Comparison of ENCODE assay signal across 1 cellular context in the genomic region with DNA sequence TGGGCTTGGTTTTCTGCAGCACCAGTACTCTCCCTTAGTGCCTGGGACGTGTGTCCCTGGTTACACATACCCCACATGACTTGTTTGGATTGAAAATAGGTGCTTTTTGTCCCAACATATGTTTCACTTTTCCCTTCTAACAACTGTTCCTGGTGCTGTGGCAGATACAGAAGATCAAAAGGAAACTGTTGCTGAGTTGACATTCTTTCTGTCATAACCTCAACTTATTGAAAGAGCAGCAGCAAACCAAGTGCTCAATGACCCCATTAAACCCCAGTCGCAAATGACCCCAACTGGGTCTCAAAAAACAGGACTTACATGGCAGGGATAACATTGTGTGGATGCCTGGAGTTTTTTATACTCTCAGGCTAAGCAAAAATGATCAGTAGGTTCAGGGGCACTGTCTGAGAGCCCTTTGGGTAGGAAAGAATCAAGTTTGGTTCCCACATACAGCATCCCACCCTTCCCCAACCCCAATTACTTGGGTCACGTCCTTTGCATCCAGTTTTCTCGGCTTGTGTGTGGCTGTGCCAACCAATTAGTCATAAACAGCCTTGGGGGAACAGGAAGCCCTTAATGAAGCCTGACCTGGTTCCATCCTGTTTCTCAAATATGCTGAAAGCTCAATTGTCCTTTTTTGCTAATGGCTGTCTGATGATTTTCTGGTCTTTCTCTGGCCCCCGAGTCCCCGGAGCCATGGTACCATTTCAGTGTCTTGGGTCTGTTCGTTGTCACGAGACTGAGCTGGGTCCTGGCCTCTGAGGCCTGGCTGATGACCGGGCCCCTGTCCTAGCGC.
TF ChIP-seq lines count a peak whose summit lies in the region.

No MANE protein-coding gene starts in this region.

TF ChIP-seq in IMR-90, 13 proteins besides CTCF, POLR2A, EP300 and RAD21:
- TF ChIP-seq RCOR1 (IDR thresholded peaks at IDR 0.05; ENCODE audit: insufficient replicate concordance, low read length) (no peak), MAFK (IDR thresholded peaks at IDR 0.05; ENCODE audit: low read depth, low read length) (0 out of 2 replicates have a peak, but pooled peaks have one; percentile 8), MAZ (IDR thresholded peaks at IDR 0.05; ENCODE audit: borderline replicate concordance, low read depth, low read length) (no peak), SMC3 (IDR thresholded peaks at IDR 0.05; ENCODE audit: low read depth, low read length) (no peak), RFX5 (IDR thresholded peaks at IDR 0.05; ENCODE audit: low read depth, low read length) (no peak), MXI1 (IDR thresholded peaks at IDR 0.05; ENCODE audit: borderline replicate concordance, low read depth, low read length) (no peak), NFE2L2 (IDR thresholded peaks at IDR 0.05; ENCODE audit: low read depth, low read length) (no peak)
